In genomic region chr10:16986406-16987128, GRCh38 we compare ENCODE assay signal across 8 cellular contexts.
A peak's percentile ranks its signal among the peaks of the same experiment; 100 is the strongest.
DNase-seq lines count a peak whose midpoint lies in the region; ATAC-seq lines count a peak whose summit lies in the region.

No MANE protein-coding gene starts in this region.

- H3K23ac ChIP-seq in neuronal stem cell (ENCODE audit: low read depth, low read length, poor library complexity): no peak overlapping the region

- H2AFZ ChIP-seq in neuronal stem cell (ENCODE audit: low read length): peak overlapping the region; percentile 84

- intact Hi-C loops in activated naive CD4-positive, alpha-beta T cell treated with anti-CD3 and anti-CD28 coated beads for 36 hours (cut with micrococcal nuclease): no loop called here

- H3K4me3 Mint-ChIP-seq in activated naive CD4-positive, alpha-beta T cell treated with anti-CD3 and anti-CD28 coated beads for 36 hours: no peak overlapping the region

- peaks cover 5% of the 10 kb centered on the region for H3K36me3 Mint-ChIP-seq in activated naive CD4-positive, alpha-beta T cell treated with anti-CD3 and anti-CD28 coated beads for 36 hours (ENCODE audit: low read depth)

- no peaks in the 10 kb centered on the region for H3K79me1 ChIP-seq in neuronal stem cell (ENCODE audit: low read depth, low read length)

- no peak overlapping the region for H3K4ac ChIP-seq in neuronal stem cell (ENCODE audit: low read length)

- H3K14ac ChIP-seq in neuronal stem cell (ENCODE audit: low read length): no peak overlapping the region

- no peaks in the 10 kb centered on the region for H3K9me3 Mint-ChIP-seq in activated naive CD4-positive, alpha-beta T cell treated with anti-CD3 and anti-CD28 coated beads for 36 hours

- DNase-seq in AG08395 (ENCODE audit: low spot score) (peak; percentile 77), SK-N-MC (ENCODE audit: low read depth, low spot score) (no peak), fibroblast of peridontal ligament (ENCODE audit: extremely low read depth) (peak; percentile 88), neuronal stem cell (ENCODE audit: low spot score) (no peak), NCI-H748 treated with DMSO at 0.1 percent for 48 hours (lab: John Stamatoyannopoulos, UW) (no peak)
- no peak for DNase-seq in activated naive CD4-positive, alpha-beta T cell treated with anti-CD3 and anti-CD28 coated beads for 36 hours

- WGBS in neuronal stem cell (ENCODE audit: extremely low coverage in 2 of 2, insufficient read length in 2 of 2, insufficient replicate concordance in 1 of 2), 2 donors: no CpG with 5 or more reads among the region's 10 CpGs

- no peak overlapping the region for H3K4me2 ChIP-seq in neuronal stem cell (ENCODE audit: insufficient read depth, low read length, poor library complexity, severe bottlenecking)

- H3K36me3 ChIP-seq in SK-N-MC (ENCODE audit: insufficient read depth, low read length) (no peaks in the 10 kb centered on the region), neuronal stem cell (replicated peaks in 1 of 2; ENCODE audit: control insufficient read depth in 2 of 2, insufficient read depth in 2 of 2, low read length in 2 of 2) (no peaks in the 10 kb centered on the region)

- no peak overlapping the region for H2BK15ac ChIP-seq in neuronal stem cell (ENCODE audit: low read length)

- peak overlapping the region; percentile 95 for H3K27ac ChIP-seq in SK-N-MC
- H3K27ac ChIP-seq in neuronal stem cell (replicated peaks; ENCODE audit: low read length): peak overlapping the region; percentile 30

- H2BK120ac ChIP-seq in neuronal stem cell (ENCODE audit: low read depth, low read length): no peak overlapping the region

- H2BK5ac ChIP-seq in neuronal stem cell (ENCODE audit: low read length): no peak overlapping the region

- H2AK5ac ChIP-seq in neuronal stem cell (ENCODE audit: low read depth, low read length): no peak overlapping the region

- H3K9ac ChIP-seq in SK-N-MC (ENCODE audit: insufficient read length): no peak overlapping the region
- H3K9ac ChIP-seq in neuronal stem cell (ENCODE audit: low read depth, low read length, poor library complexity): no peak overlapping the region

- no peak overlapping the region for H2BK12ac ChIP-seq in neuronal stem cell (ENCODE audit: low read length)

- no peak overlapping the region; the same call in 1 of the 2 replicates for H3K4me3 ChIP-seq in SK-N-MC
- peak overlapping the region in 1 of 2 donors; percentile 1 for H3K4me3 ChIP-seq in neuronal stem cell (ENCODE audit: low read length in 2 of 2)

- H4K91ac ChIP-seq in neuronal stem cell (ENCODE audit: low read depth, low read length, poor library complexity): no peak overlapping the region

- CTCF ChIA-PET in activated naive CD4-positive, alpha-beta T cell treated with anti-CD3 and anti-CD28 coated beads for 36 hours (lab: Charles Lee): no interaction called here

- no peak overlapping the region for H4K8ac ChIP-seq in neuronal stem cell (ENCODE audit: low read depth, low read length)

- H3K4me1 Mint-ChIP-seq in activated naive CD4-positive, alpha-beta T cell treated with anti-CD3 and anti-CD28 coated beads for 36 hours (ENCODE audit: low read depth): no peaks in the 10 kb centered on the region

- H3K9me3 ChIP-seq in SK-N-MC (ENCODE audit: low read depth, low read length): no peaks in the 10 kb centered on the region
- peaks cover 3 to 13% of the 10 kb centered on the region in 2 donors for H3K9me3 ChIP-seq in neuronal stem cell (replicated peaks in 1 of 2; ENCODE audit: control insufficient read depth in 2 of 2, insufficient read depth in 1 of 2, low read depth in 1 of 2, low read length in 2 of 2)

- H3K18ac ChIP-seq in neuronal stem cell (ENCODE audit: low read length): no peak overlapping the region

- H3K27ac Mint-ChIP-seq in activated naive CD4-positive, alpha-beta T cell treated with anti-CD3 and anti-CD28 coated beads for 36 hours: no peak overlapping the region

- H3K4me1 ChIP-seq in neuronal stem cell (ENCODE audit: control insufficient read depth in 2 of 2, insufficient read depth in 1 of 2, low read depth in 1 of 2, low read length in 2 of 2): peaks cover 10 to 28% of the 10 kb centered on the region in 2 donors

- ATAC-seq in HG02642 (IDR thresholded peaks at IDR 0.05; ENCODE audit: poor library complexity, unreplicated experiment) (no peak), GM19463 (IDR thresholded peaks at IDR 0.05; ENCODE audit: unreplicated experiment) (no peak)

- no peaks in the 10 kb centered on the region for H3K27me3 ChIP-seq in neuronal stem cell (ENCODE audit: control insufficient read depth in 3 of 3, insufficient read depth in 3 of 3, low read depth in 1 of 3, low read length in 3 of 3)

- no peaks in the 10 kb centered on the region for H3K27me3 Mint-ChIP-seq in activated naive CD4-positive, alpha-beta T cell treated with anti-CD3 and anti-CD28 coated beads for 36 hours (ENCODE audit: low read depth)

Comparison
In these comparisons a context has a peak if more than half of its experiments do, and no peak if none do; other contexts are left out.
1. DNase-seq: peak in AG08395 (single experiment) and fibroblast of peridontal ligament (single experiment); none in SK-N-MC (single experiment), neuronal stem cell (single experiment), activated naive CD4-positive, alpha-beta T cell treated with anti-CD3 and anti-CD28 coated beads for 36 hours (single experiment) and NCI-H748 treated with DMSO at 0.1 percent for 48 hours (single experiment).